9 cellular contexts compared by ENCODE assay signal in the genomic region with DNA sequence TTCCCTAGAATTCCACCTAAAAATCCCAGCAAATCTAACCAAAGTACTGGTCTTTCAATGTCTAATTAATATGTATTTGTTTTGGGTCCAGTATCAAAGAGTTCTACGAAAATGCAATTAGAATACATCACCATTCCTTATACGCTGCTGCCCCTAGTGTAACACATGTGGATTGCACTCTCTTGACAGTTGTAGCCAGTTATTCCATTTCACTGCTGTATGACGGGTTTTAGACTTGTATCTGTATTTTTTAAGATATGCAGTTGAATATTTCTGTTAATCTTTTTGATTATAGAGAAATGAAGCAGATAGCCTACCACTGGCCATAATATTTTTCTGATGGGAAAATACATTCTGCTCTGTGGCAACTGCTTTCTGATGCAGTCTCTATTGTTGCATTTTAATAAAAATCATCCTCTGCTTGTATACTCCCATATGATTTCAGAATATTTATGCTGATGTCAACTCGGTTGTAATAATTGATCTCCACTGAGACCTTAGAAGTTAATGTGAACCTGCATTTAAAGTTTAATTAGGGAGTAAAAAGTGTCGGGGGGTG. TPM values are rescaled to one million over a fixed set of nuclear protein-coding genes. Genes with fewer than 3 reads are reported as not detected.
DNase-seq lines count a peak whose midpoint lies in the region; ATAC-seq and TF ChIP-seq lines count a peak whose summit lies in the region.
"Had no signal": no experiment of that assay in that cellular context is flagged by ENCODE, and none has a peak within 500 bp of the region (broad histone marks: within the 10 kb centered on the region; RNA-seq: fewer than 3 reads in every experiment).

No MANE protein-coding gene starts in this region.

- H3K4me2 ChIP-seq in GM23248 (ENCODE audit: unreplicated experiment): peak overlapping the region; percentile 58

- H3K4me1 Mint-ChIP-seq in activated T-helper 2 cell treated with anti-CD3 and anti-CD28 coated beads, Interferon-gamma antibody, Interleukin-2, Interleukin-4, amounts not matched to agents 10 μg/mL and 5 μg/mL and 100 μg/mL, durations not matched to agents 14 hours and 24 hours and 36 hours (ENCODE audit: low read depth): peaks cover 11% of the 10 kb centered on the region

- H3K9me3 ChIP-seq in GM23248 (ENCODE audit: low read depth) (no peaks in the 10 kb centered on the region), psoas muscle (no peaks in the 10 kb centered on the region)

- no peaks in the 10 kb centered on the region for H3K36me3 Mint-ChIP-seq in activated T-helper 2 cell treated with anti-CD3 and anti-CD28 coated beads, Interferon-gamma antibody, Interleukin-2, Interleukin-4, amounts not matched to agents 10 μg/mL and 5 μg/mL and 100 μg/mL, durations not matched to agents 14 hours and 24 hours and 36 hours (ENCODE audit: low read depth)

- TF ChIP-seq CTCF in psoas muscle (IDR thresholded peaks at IDR 0.05) (peak; percentile 78), omental fat pad (IDR thresholded peaks at IDR 0.05) (no peak)

- H3K4me3 Mint-ChIP-seq in activated T-helper 2 cell treated with anti-CD3 and anti-CD28 coated beads, Interferon-gamma antibody, Interleukin-2, Interleukin-4, amounts not matched to agents 10 μg/mL and 5 μg/mL and 100 μg/mL, durations not matched to agents 14 hours and 24 hours and 36 hours (ENCODE audit: low read depth): peak overlapping the region; percentile 42
- H3K4me3 Mint-ChIP-seq: dendritic cell treated with granulocyte-macrophage colony-stimulating factor and Interleukin-4, amounts not matched to agents 40 ng/mL and 50 ng/mL, for 4 days had no signal

- H4K20me1 ChIP-seq in GM23248 (ENCODE audit: insufficient read depth): no peaks in the 10 kb centered on the region

- DNase-seq in NCI-H345 (lab: John Stamatoyannopoulos, UW) (peak; percentile 24), NCI-H345 treated with DMSO at 0.1 percent for 48 hours (lab: John Stamatoyannopoulos, UW; ENCODE audit: unreplicated experiment) (no peak), GM23248 (peak; percentile 48), NCI-H2227 (lab: John Stamatoyannopoulos, UW; ENCODE audit: unreplicated experiment) (peak; percentile 48), germinal center (ENCODE audit: low spot score) (peak; percentile 4), psoas muscle (no peak), omental fat pad (ENCODE audit: low spot score) (no peak)
- no peak for DNase-seq in activated T-helper 2 cell treated with anti-CD3 and anti-CD28 coated beads, Interferon-gamma antibody, Interleukin-2, Interleukin-4, amounts not matched to agents 10 μg/mL and 5 μg/mL and 100 μg/mL, durations not matched to agents 14 hours and 24 hours and 36 hours (ENCODE audit: low spot score)

- H3K27me3 ChIP-seq in GM23248 (replicated peaks; ENCODE audit: insufficient read depth) (no peaks in the 10 kb centered on the region), psoas muscle (ENCODE audit: insufficient read depth in 3 of 3, low read length in 2 of 3) (peaks cover 0 to 8% (median 0%) of the 10 kb centered on the region in 3 donors)

- H2AFZ ChIP-seq in GM23248: peak overlapping the region; percentile 31

- ATAC-seq in psoas muscle (peak in 3 of 4 donors; percentile 68 to 84 (median 71)), omental fat pad (ENCODE audit: low FRiP score) (no peak)

- H3K9me2 ChIP-seq in GM23248 (ENCODE audit: insufficient read depth): no peaks in the 10 kb centered on the region

- peaks cover 2% of the 10 kb centered on the region for H3K27me3 Mint-ChIP-seq in activated T-helper 2 cell treated with anti-CD3 and anti-CD28 coated beads, Interferon-gamma antibody, Interleukin-2, Interleukin-4, amounts not matched to agents 10 μg/mL and 5 μg/mL and 100 μg/mL, durations not matched to agents 14 hours and 24 hours and 36 hours (ENCODE audit: low read depth)

- peak overlapping the region; percentile 41 for H3K4me3 ChIP-seq in GM23248
- peak overlapping the region; percentile 39 for H3K4me3 ChIP-seq in psoas muscle

- no peak overlapping the region for H3K9ac ChIP-seq in GM23248

- no peaks in the 10 kb centered on the region for H3F3A ChIP-seq in GM23248 (ENCODE audit: insufficient read depth)

- H3K79me2 ChIP-seq in GM23248 (ENCODE audit: insufficient read depth): no peaks in the 10 kb centered on the region

- in situ Hi-C loops in GM23248 (cut with MboI): loop anchor here (25.0 kb wide), 2 partner anchors 105 to 370 kb away; no protein-coding TSS in a partner anchor

- 2 to 8% methylated on average over 5 of the region's 5 CpGs for WGBS in GM23248 (ENCODE audit: low coverage in 1 of 2, low lambda C conversion rate in 2 of 2, missing lambda C conversion rate in 2 of 2), 2 experiments
- 19 to 21% (median 19%) methylated on average over 5 of the region's 5 CpGs for WGBS in psoas muscle, 3 donors

- H3K27ac Mint-ChIP-seq in activated T-helper 2 cell treated with anti-CD3 and anti-CD28 coated beads, Interferon-gamma antibody, Interleukin-2, Interleukin-4, amounts not matched to agents 10 μg/mL and 5 μg/mL and 100 μg/mL, durations not matched to agents 14 hours and 24 hours and 36 hours: no peak overlapping the region
- H3K27ac Mint-ChIP-seq: dendritic cell treated with granulocyte-macrophage colony-stimulating factor and Interleukin-4, amounts not matched to agents 40 ng/mL and 50 ng/mL, for 4 days had no signal

- no peaks in the 10 kb centered on the region for H3K36me3 ChIP-seq in GM23248 (ENCODE audit: low read depth)
- no peaks in the 10 kb centered on the region for H3K36me3 ChIP-seq in psoas muscle (ENCODE audit: insufficient read depth in 1 of 2, low read depth in 1 of 2)

- H3K4me1 ChIP-seq in GM23248 (ENCODE audit: insufficient read depth) (no peaks in the 10 kb centered on the region), psoas muscle (no peaks in the 10 kb centered on the region)

- H3K27ac ChIP-seq in GM23248 (no peak overlapping the region), psoas muscle (no peak overlapping the region)

- no peaks in the 10 kb centered on the region for H3K9me3 Mint-ChIP-seq in activated T-helper 2 cell treated with anti-CD3 and anti-CD28 coated beads, Interferon-gamma antibody, Interleukin-2, Interleukin-4, amounts not matched to agents 10 μg/mL and 5 μg/mL and 100 μg/mL, durations not matched to agents 14 hours and 24 hours and 36 hours
- H3K9me3 Mint-ChIP-seq: dendritic cell treated with granulocyte-macrophage colony-stimulating factor and Interleukin-4, amounts not matched to agents 40 ng/mL and 50 ng/mL, for 4 days had no signal

- intact Hi-C loops in activated T-helper 2 cell treated with anti-CD3 and anti-CD28 coated beads, Interferon-gamma antibody, Interleukin-2, Interleukin-4, amounts not matched to agents 10 μg/mL and 5 μg/mL and 100 μg/mL, durations not matched to agents 14 hours and 24 hours and 36 hours (cut with micrococcal nuclease): loop anchor here (1.0 to 5.0 kb wide), 2 partner anchors 250 to 418 kb away; a partner anchor contains a TSS
- intact Hi-C loops in psoas muscle (cut with DNase I): loop anchor here (2.0 to 10.0 kb wide), 2 partner anchors 163 to 167 kb away; no protein-coding TSS in a partner anchor

RNA-seq across cellular contexts. Expression of a gene that starts 17.1 kb away (rescaled TPM):
- not detected in 2 replicates for total RNA-seq in GM23248 (2014; rRNA removed; shearing (Covaris generic))
- polyA plus RNA-seq in GM23248 (2016; fragmentation: Nextera tagmentation; extraction: Ambion mirVana) (not detected in 2 replicates), psoas muscle (not detected)
- 0.41 and 1.1 TPM in 2 replicates for total RNA-seq in activated T-helper 2 cell treated with anti-CD3 and anti-CD28 coated beads, Interferon-gamma antibody, Interleukin-2, Interleukin-4, amounts not matched to agents 10 μg/mL and 5 μg/mL and 100 μg/mL, durations not matched to agents 14 hours and 24 hours and 36 hours
- total RNA-seq in psoas muscle (not detected), omental fat pad (not detected)

RNA-seq across cellular contexts. Expression of a gene that starts 27.0 kb away (rescaled TPM):
- not detected in 2 replicates for total RNA-seq in GM23248 (2014; rRNA removed; shearing (Covaris generic))
- polyA plus RNA-seq in GM23248 (2016; fragmentation: Nextera tagmentation; extraction: Ambion mirVana): not detected in 2 replicates
- total RNA-seq in activated T-helper 2 cell treated with anti-CD3 and anti-CD28 coated beads, Interferon-gamma antibody, Interleukin-2, Interleukin-4, amounts not matched to agents 10 μg/mL and 5 μg/mL and 100 μg/mL, durations not matched to agents 14 hours and 24 hours and 36 hours: not detected in 2 replicates
- 1 to 10 TPM in 2 of 4 donors, under 1 TPM in 1, not detected in 1; 0.62 to 8.1 (median 6.0) TPM for total RNA-seq in psoas muscle
- under 1 TPM in 1 of 3 donors, not detected in 2; 0.03 TPM for polyA plus RNA-seq in psoas muscle
- total RNA-seq in omental fat pad: 1 to 10 TPM in 3 of 4 donors, under 1 TPM in 1; 0.74 to 4.6 (median 1.2) TPM

RNA-seq across cellular contexts. Expression of a gene that starts 31.0 kb away (rescaled TPM):
- total RNA-seq in GM23248 (2014; rRNA removed; shearing (Covaris generic)): not detected in 2 replicates
- polyA plus RNA-seq in GM23248 (2016; fragmentation: Nextera tagmentation; extraction: Ambion mirVana): not detected in 2 replicates
- total RNA-seq in activated T-helper 2 cell treated with anti-CD3 and anti-CD28 coated beads, Interferon-gamma antibody, Interleukin-2, Interleukin-4, amounts not matched to agents 10 μg/mL and 5 μg/mL and 100 μg/mL, durations not matched to agents 14 hours and 24 hours and 36 hours: not detected in 2 replicates
- not detected for total RNA-seq in psoas muscle
- polyA plus RNA-seq in psoas muscle: not detected
- total RNA-seq in omental fat pad: not detected

RNA-seq across cellular contexts. Expression of a gene that starts 57.6 kb away (rescaled TPM):
- 7.8 and 8.0 TPM in 2 replicates for total RNA-seq in GM23248 (2014; rRNA removed; shearing (Covaris generic))
- polyA plus RNA-seq in GM23248 (2016; fragmentation: Nextera tagmentation; extraction: Ambion mirVana): 13.7 and 17.5 TPM in 2 replicates
- 33.8 and 35.9 TPM in 2 replicates for total RNA-seq in activated T-helper 2 cell treated with anti-CD3 and anti-CD28 coated beads, Interferon-gamma antibody, Interleukin-2, Interleukin-4, amounts not matched to agents 10 μg/mL and 5 μg/mL and 100 μg/mL, durations not matched to agents 14 hours and 24 hours and 36 hours
- total RNA-seq in psoas muscle: 10 to 100 TPM in 2 of 4 donors, 1 to 10 TPM in 2; 6.9 to 14.9 (median 10.0) TPM
- polyA plus RNA-seq in psoas muscle: 10 to 100 TPM in 2 of 3 donors, 1 to 10 TPM in 1; 6.7 to 15.1 (median 10.9) TPM
- total RNA-seq in omental fat pad: 10 to 100 TPM in 2 of 4 donors, 1 to 10 TPM in 2; 6.9 to 10.3 (median 9.0) TPM

Comparison
In these comparisons a context has a peak if more than half of its experiments do, and no peak if none do; other contexts are left out.
1. DNase-seq: peak in NCI-H345 (single experiment), GM23248 (single experiment), NCI-H2227 (single experiment) and germinal center (single experiment); none in NCI-H345 treated with DMSO at 0.1 percent for 48 hours (single experiment), activated T-helper 2 cell treated with anti-CD3 and anti-CD28 coated beads, Interferon-gamma antibody, Interleukin-2, Interleukin-4, amounts not matched to agents 10 μg/mL and 5 μg/mL and 100 μg/mL, durations not matched to agents 14 hours and 24 hours and 36 hours (single experiment), psoas muscle (0 of 2) and omental fat pad (single experiment).